Comparison of ENCODE assay signal across 19 cellular contexts in the genomic region with DNA sequence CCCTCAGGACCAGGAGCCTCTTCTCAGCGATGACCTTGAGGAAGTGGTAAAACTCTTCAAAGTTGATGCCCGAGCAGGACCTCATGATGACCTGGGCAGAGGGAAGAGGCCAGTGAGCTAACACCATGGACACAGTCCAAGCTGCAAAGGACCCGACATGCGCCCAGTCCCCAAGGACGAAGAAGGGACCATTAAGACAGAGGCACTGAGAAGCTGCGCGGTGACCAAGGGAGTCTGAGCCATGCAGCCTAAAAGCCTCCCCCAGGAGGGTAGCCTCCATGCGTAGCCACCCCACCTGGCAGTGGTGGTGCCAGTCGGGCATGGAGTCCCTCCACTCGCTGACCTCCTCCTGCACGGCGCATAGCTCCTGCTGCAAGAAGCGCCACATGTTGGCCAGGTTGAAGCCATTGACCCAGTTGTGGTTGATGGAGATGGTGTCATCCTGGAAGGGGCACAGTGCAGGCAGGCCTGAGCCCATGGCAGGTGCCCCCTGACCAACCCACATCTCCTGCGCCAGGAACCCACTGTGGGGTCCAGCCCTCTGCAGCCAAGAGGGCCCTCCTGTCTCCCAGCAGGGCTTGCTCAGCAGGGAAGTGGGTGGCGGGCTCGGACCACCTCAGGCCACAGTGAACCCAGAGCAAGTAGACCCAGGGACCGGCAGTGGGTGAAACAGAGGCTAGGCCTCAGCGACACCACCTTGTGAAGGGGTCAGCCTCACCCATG. TPM values are rescaled to one million over a fixed set of nuclear protein-coding genes. Genes with fewer than 3 reads are reported as not detected.
A peak's percentile ranks its signal among the peaks of the same experiment; 100 is the strongest.
DNase-seq lines count a peak whose midpoint lies in the region; ATAC-seq and TF ChIP-seq lines count a peak whose summit lies in the region.
"Had no signal": no experiment of that assay in that cellular context is flagged by ENCODE, and none has a peak within 500 bp of the region (broad histone marks: within the 10 kb centered on the region; RNA-seq: fewer than 3 reads in every experiment).

No MANE protein-coding gene starts in this region.

- POLR2A ChIA-PET in activated CD4-positive, alpha-beta T cell treated with anti-CD3 and anti-CD28 coated beads, Interleukin-2, amount 10 ng/mL, durations not matched to agents 7 days and 5 days (lab: Charles Lee), result no interaction called here

- BruUV-seq in Calu3 (replicated peaks; lab: Mats Ljungman, UMichigan), result no TSS peak

- H3K27me3 ChIP-seq in MG63, result no peaks in the 10 kb centered on the region
- H3K27me3 ChIP-seq: adrenal gland, Peyer's patch had no signal

- no peaks in the 10 kb centered on the region for H3K9me3 Mint-ChIP-seq in activated CD4-positive, alpha-beta T cell treated with anti-CD3 and anti-CD28 coated beads, Interleukin-2, amount 10 ng/mL, durations not matched to agents 7 days and 5 days
- H3K9me3 Mint-ChIP-seq in Calu3 (ENCODE audit: low read depth, unreplicated experiment) (no peaks in the 10 kb centered on the region), brain (peaks cover 0 to 8% (median 0%) of the 10 kb centered on the region in 5 experiments), neural crest cell (no peaks in the 10 kb centered on the region)
- H3K9me3 Mint-ChIP-seq: CD4-positive, alpha-beta memory T cell had no signal

- H3K9me3 ChIP-seq in MG63, result no peaks in the 10 kb centered on the region
- H3K9me3 ChIP-seq: A549, adrenal gland, Peyer's patch, spleen had no signal

- no peak for DNase-seq in activated CD4-positive, alpha-beta T cell treated with anti-CD3 and anti-CD28 coated beads, Interleukin-2, amount 10 ng/mL, durations not matched to agents 7 days and 5 days
- no peak for DNase-seq in activated CD4-positive, alpha-beta T cell treated with anti-CD3 and anti-CD28 coated beads, Interleukin-2, amount 50 U/mL, for 1 hour
- DNase-seq in Calu3, result no peak
- DNase-seq in neural crest cell (ENCODE audit: low read depth, low spot score), result no peak
- no peak for DNase-seq in MG63
- no peak for DNase-seq in UCSD-AML1 (lab: John Stamatoyannopoulos, UW; ENCODE audit: unreplicated experiment)
- DNase-seq: activated CD8-positive, alpha-beta memory T cell treated with anti-CD3 and anti-CD28 coated beads, Interleukin-2, amount 50 U/mL, for 4 hours; CD4-positive, alpha-beta memory T cell; left cardiac atrium; NCI-H1105 treated with DMSO at 0.1 percent for 48 hours; NCI-H2171; NCI-H82; spleen; stimulated activated naive CD4-positive, alpha-beta T cell treated with Interleukin-2 at 50 U/mL for 16 hours had no signal

- H3K27ac Mint-ChIP-seq in activated CD4-positive, alpha-beta T cell treated with anti-CD3 and anti-CD28 coated beads, Interleukin-2, amount 10 ng/mL, durations not matched to agents 7 days and 5 days, result no peak overlapping the region
- no peak overlapping the region for H3K27ac Mint-ChIP-seq in Calu3 (ENCODE audit: unreplicated experiment)
- no peak overlapping the region for H3K27ac Mint-ChIP-seq in brain
- H3K27ac Mint-ChIP-seq in neural crest cell (ENCODE audit: unreplicated experiment), result no peak overlapping the region

- H3K27me3 Mint-ChIP-seq in activated CD4-positive, alpha-beta T cell treated with anti-CD3 and anti-CD28 coated beads, Interleukin-2, amount 10 ng/mL, durations not matched to agents 7 days and 5 days, result peaks cover 2% of the 10 kb centered on the region
- H3K27me3 Mint-ChIP-seq in Calu3 (ENCODE audit: unreplicated experiment) (no peaks in the 10 kb centered on the region), brain (no peaks in the 10 kb centered on the region), neural crest cell (ENCODE audit: low read depth) (peaks cover 5% of the 10 kb centered on the region)
- H3K27me3 Mint-ChIP-seq: CD4-positive, alpha-beta memory T cell had no signal

- no peak for ATAC-seq in GM18868 (IDR thresholded peaks at IDR 0.05; ENCODE audit: unreplicated experiment)
- ATAC-seq: A549, left cardiac atrium had no signal

- H3K4me3 ChIP-seq in MG63, result no peak overlapping the region
- H3K4me3 ChIP-seq: A549, adrenal gland, Peyer's patch had no signal

- peak overlapping the region; percentile 27 for H3K4me3 Mint-ChIP-seq in activated CD4-positive, alpha-beta T cell treated with anti-CD3 and anti-CD28 coated beads, Interleukin-2, amount 10 ng/mL, durations not matched to agents 7 days and 5 days
- H3K4me3 Mint-ChIP-seq in Calu3 (ENCODE audit: low read depth, unreplicated experiment), result peak overlapping the region; percentile 83
- peak overlapping the region; percentile 18 to 98 (median 94) for H3K4me3 Mint-ChIP-seq in brain
- peak overlapping the region; percentile 57 for H3K4me3 Mint-ChIP-seq in neural crest cell

- peaks cover 46% of the 10 kb centered on the region for H3K4me1 Mint-ChIP-seq in activated CD4-positive, alpha-beta T cell treated with anti-CD3 and anti-CD28 coated beads, Interleukin-2, amount 10 ng/mL, durations not matched to agents 7 days and 5 days
- peaks cover 13% of the 10 kb centered on the region for H3K4me1 Mint-ChIP-seq in Calu3 (ENCODE audit: low read depth, unreplicated experiment)
- H3K4me1 Mint-ChIP-seq in brain, result peaks cover 62% of the 10 kb centered on the region
- peaks cover 41% of the 10 kb centered on the region for H3K4me1 Mint-ChIP-seq in neural crest cell

- peaks cover 5% of the 10 kb centered on the region for H3K36me3 Mint-ChIP-seq in activated CD4-positive, alpha-beta T cell treated with anti-CD3 and anti-CD28 coated beads, Interleukin-2, amount 10 ng/mL, durations not matched to agents 7 days and 5 days (ENCODE audit: low read depth)
- H3K36me3 Mint-ChIP-seq in Calu3 (ENCODE audit: insufficient read depth, unreplicated experiment) (peaks cover 84% of the 10 kb centered on the region), brain (peaks cover 5% of the 10 kb centered on the region), neural crest cell (ENCODE audit: low read depth) (no peaks in the 10 kb centered on the region)

- CTCF ChIA-PET in activated CD4-positive, alpha-beta T cell treated with anti-CD3 and anti-CD28 coated beads, Interleukin-2, amount 10 ng/mL, durations not matched to agents 7 days and 5 days (lab: Charles Lee), result interaction anchor here (1.0 kb wide), 1 partner anchor 35 kb away, joined by 3 read pairs; no protein-coding TSS in a partner anchor
- CTCF ChIA-PET in Calu3 (lab: Charles Lee), result no interaction called here

- intact Hi-C loops in Calu3 (cut with micrococcal nuclease; ENCODE audit: unreplicated experiment), result no loop called here

- TF ChIP-seq CTCF in Calu3 (IDR thresholded peaks at IDR 0.05; ENCODE audit: unreplicated experiment), result no peak
- TF ChIP-seq CTCF in brain (conservative IDR thresholded peaks at IDR 0.05), result no peak
- TF ChIP-seq CTCF in neural crest cell (conservative IDR thresholded peaks at IDR 0.05), result no peak

- H3K36me3 ChIP-seq in MG63, result peaks cover 35% of the 10 kb centered on the region

RNA-seq across cellular contexts. Expression of gene JMJD4, which starts 2.4 kb away (rescaled TPM):
- total RNA-seq in activated CD4-positive, alpha-beta T cell treated with anti-CD3 and anti-CD28 coated beads, Interleukin-2, amount 10 ng/mL, durations not matched to agents 7 days and 5 days, result 10 to 100 TPM; 15.4 to 20.0 TPM
- total RNA-seq in Calu3 (2022) (37.8 and 40.0 TPM in 2 replicates), neural crest cell (25.2 and 28.3 TPM in 2 replicates)
- 15.6 TPM for polyA plus RNA-seq in brain (ENCODE audit: insufficient read depth, low read depth, low replicate concordance)
- 40.2 and 63.4 TPM in 2 replicates for total RNA-seq in MG63 (2014; rRNA removed; shearing (Covaris generic); ENCODE audit: low replicate concordance)

RNA-seq across cellular contexts. Expression of gene SNAP47, which starts 2.5 kb away (rescaled TPM):
- 10 to 100 TPM; 30.3 TPM for total RNA-seq in activated CD4-positive, alpha-beta T cell treated with anti-CD3 and anti-CD28 coated beads, Interleukin-2, amount 10 ng/mL, durations not matched to agents 7 days and 5 days
- total RNA-seq in Calu3 (2022) (39.4 and 39.9 TPM in 2 replicates), neural crest cell (42.9 and 45.3 TPM in 2 replicates)
- 75.0 TPM for polyA plus RNA-seq in brain (ENCODE audit: insufficient read depth, low read depth, low replicate concordance)
- total RNA-seq in MG63 (2014; rRNA removed; shearing (Covaris generic); ENCODE audit: low replicate concordance), result 55.5 and 59.8 TPM in 2 replicates

Comparison
In these comparisons a context has a peak if more than half of its experiments do, and no peak if none do; other contexts are left out.
1. H3K4me3 Mint-ChIP-seq: peak in every context shown above with its lines; median percentile 94 in brain; 83 in Calu3; 57 in neural crest cell; 27 in activated CD4-positive, alpha-beta T cell treated with anti-CD3 and anti-CD28 coated beads, Interleukin-2, amount 10 ng/mL, durations not matched to agents 7 days and 5 days.